In the genomic region with DNA sequence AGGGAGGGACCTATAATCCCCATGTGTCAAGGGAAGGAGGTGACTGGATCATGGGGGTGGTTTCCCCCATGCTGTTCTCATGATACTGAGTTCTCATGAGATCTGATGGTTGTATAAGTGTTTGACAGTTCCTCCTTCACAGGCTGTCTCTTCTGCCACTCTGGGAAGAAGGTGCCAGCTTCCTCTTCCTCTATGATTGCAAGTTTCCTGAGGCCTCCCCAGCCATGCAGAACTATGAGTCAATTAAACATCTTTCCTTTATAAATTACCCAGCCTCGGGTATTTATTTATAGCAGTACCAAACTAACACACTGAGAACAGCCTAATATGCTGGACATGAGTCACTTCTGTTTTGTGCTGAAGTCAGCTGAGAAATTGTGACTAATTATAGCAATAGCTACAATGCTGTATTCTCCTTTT, we compare ENCODE assay signal across 10 cellular contexts.
DNase-seq lines count a peak whose midpoint lies in the region; ATAC-seq and TF ChIP-seq lines count a peak whose summit lies in the region.
"Had no signal": no experiment of that assay in that cellular context is flagged by ENCODE, and none has a peak within 500 bp of the region (broad histone marks: within the 10 kb centered on the region; RNA-seq: fewer than 3 reads in every experiment).

No MANE protein-coding gene starts in this region.

- DNase-seq in AG08395 (ENCODE audit: low spot score), result peak; percentile 23
- DNase-seq in astrocyte of the cerebellum (ENCODE audit: low read depth), result peak; percentile 23
- peak; percentile 71 for DNase-seq in iris pigment epithelial cell (ENCODE audit: low read depth)
- no peak for DNase-seq in SIG-M5 treated with dmso at 0.1 percent for 504 hours (lab: John Stamatoyannopoulos, UW; ENCODE audit: unreplicated experiment)
- no peak for DNase-seq in stimulated activated CD4-positive, alpha-beta T cell treated with anti-CD3 and anti-CD28 coated beads, Interleukin-1b, Interleukin-23, amount 100 ng/mL, for 48 hours
- DNase-seq in left lobe of liver (ENCODE audit: low spot score), result no peak
- DNase-seq: NCI-H774, posterior cingulate gyrus had no signal

- in situ Hi-C loops in astrocyte of the cerebellum (cut with HindIII; ENCODE audit: low sequenced_read_pairs), result no loop called here

- no peak overlapping the region for H3K4me3 ChIP-seq in astrocyte of the cerebellum (ENCODE audit: low read depth, low read length)

- peak; percentile 58 for ATAC-seq in HG03442 (IDR thresholded peaks at IDR 0.05; ENCODE audit: unreplicated experiment)
- no peak for ATAC-seq in HG02798 (IDR thresholded peaks at IDR 0.05; ENCODE audit: poor library complexity, unreplicated experiment)
- ATAC-seq in left lobe of liver, result no peak

- no peak for TF ChIP-seq CTCF in astrocyte of the cerebellum (IDR thresholded peaks at IDR 0.05; ENCODE audit: low read depth, low read length, missing control alignments)

Comparison
In these comparisons a context has a peak if more than half of its experiments do, and no peak if none do; other contexts are left out.
1. DNase-seq: peak in AG08395 (single experiment), astrocyte of the cerebellum (single experiment) and iris pigment epithelial cell (single experiment); none in SIG-M5 treated with dmso at 0.1 percent for 504 hours (single experiment), stimulated activated CD4-positive, alpha-beta T cell treated with anti-CD3 and anti-CD28 coated beads, Interleukin-1b, Interleukin-23, amount 100 ng/mL, for 48 hours (single experiment) and left lobe of liver (single experiment).